ENCODE assay signal across 8 cellular contexts in genomic region chr12:5442251-5443006, GRCh38. TPM values are rescaled to one million over a fixed set of nuclear protein-coding genes. Genes with fewer than 3 reads are reported as not detected.
DNase-seq lines count a peak whose midpoint lies in the region; TF ChIP-seq lines count a peak whose summit lies in the region.

No MANE protein-coding gene starts in this region.

- no peak for TF ChIP-seq EP300 in sigmoid colon (IDR thresholded peaks at IDR 0.05)

- H3K4me3 ChIP-seq in AG04449 (ENCODE audit: low read depth, low read length) (no peak overlapping the region), HEK293 (ENCODE audit: low read depth, low read length) (no peak overlapping the region), Peyer's patch (no peak overlapping the region), sigmoid colon (no peak overlapping the region)

- TF ChIP-seq CTCF in AG04449 (IDR thresholded peaks at IDR 0.05; ENCODE audit: insufficient read depth, low read length, missing control alignments) (peak; percentile 58), HEK293 (tag by site-specific recombination; IDR thresholded peaks at IDR 0.05) (peak; percentile 54), Peyer's patch (IDR thresholded peaks at IDR 0.05) (peak in 4 of 6 experiments; percentile 28 to 87 (median 83)), sigmoid colon (IDR thresholded peaks at IDR 0.05) (peak; percentile 6 to 52 (median 48))

- H3K4me1 ChIP-seq in HEK293 (ENCODE audit: control insufficient read depth, insufficient read depth, low read length) (no peaks in the 10 kb centered on the region), Peyer's patch (no peaks in the 10 kb centered on the region), sigmoid colon (no peaks in the 10 kb centered on the region)

- TF ChIP-seq POLR2A in Peyer's patch (IDR thresholded peaks at IDR 0.05) (no peak), sigmoid colon (IDR thresholded peaks at IDR 0.05) (no peak)

- H3K36me3 ChIP-seq in HEK293 (ENCODE audit: control insufficient read depth in 2 of 2, insufficient read depth in 1 of 2, low read length in 2 of 2), result no peaks in the 10 kb centered on the region
- no peaks in the 10 kb centered on the region for H3K36me3 ChIP-seq in Peyer's patch
- no peaks in the 10 kb centered on the region for H3K36me3 ChIP-seq in sigmoid colon

- 60 to 66% methylated on average over 11 of the region's 11 CpGs for WGBS in sigmoid colon, 2 donors

- intact Hi-C loops in sigmoid colon (cut with DNase I), result loop anchor here (5.0 kb wide), 1 partner anchor 270 kb away; no protein-coding TSS in a partner anchor

- CTCF ChIA-PET in AG04449 (lab: Yijun Ruan, JAX) (interaction anchor here (0.6 to 8.4 kb wide), 15 partner anchors 8 to 409 kb away, joined by 3 to 72 read pairs (median 4); partner anchors contain the start of gene NTF3), HEK293 (lab: Yijun Ruan, JAX) (interaction anchor here (0.6 to 8.9 kb wide), 15 partner anchors 8 to 1606 kb away, joined by 3 to 90 read pairs (median 4); no protein-coding TSS in a partner anchor)

- POLR2A ChIA-PET in AG04449 (lab: Yijun Ruan, JAX), result no interaction called here
- POLR2A ChIA-PET in HEK293 (lab: Yijun Ruan, JAX), result interaction anchor here (3.0 kb wide), 1 partner anchor 10 kb away, joined by 20 read pairs; the partner anchor contains the start of gene NTF3

- H3K27me3 ChIP-seq in Peyer's patch, result no peaks in the 10 kb centered on the region
- H3K27me3 ChIP-seq in sigmoid colon, result peaks cover 0 to 25% (median 2%) of the 10 kb centered on the region in 3 donors

- H3K9me3 ChIP-seq in HEK293 (ENCODE audit: control insufficient read depth, insufficient read depth, low read depth, low read length) (no peaks in the 10 kb centered on the region), Peyer's patch (peaks cover 0 to 2% (median 0%) of the 10 kb centered on the region in 4 donors), sigmoid colon (no peaks in the 10 kb centered on the region)

- DNase-seq in AG04449 (ENCODE audit: low read depth, low spot score) (no peak), Peyer's patch (peak in 1 of 3 donors; percentile 59), fibroblast of the conjunctiva (ENCODE audit: low read depth) (peak; percentile 12), sigmoid colon (no peak), Kasumi-1 (lab: John Stamatoyannopoulos, UW) (no peak)
- no peak for DNase-seq in activated CD8-positive, alpha-beta memory T cell treated with anti-CD3 and anti-CD28 coated beads, Interleukin-2, amount 50 U/mL, for 48 hours
- no peak for DNase-seq in NK-92 treated with Interleukin-12 subunit alpha and Interleukin-12 subunit beta, amount 100 ng/mL, for 24 hours (lab: John Stamatoyannopoulos, UW)

- no peak overlapping the region for H3K27ac ChIP-seq in HEK293 (ENCODE audit: extremely low read depth, low read depth, low read length)
- no peak overlapping the region for H3K27ac ChIP-seq in Peyer's patch
- no peak overlapping the region for H3K27ac ChIP-seq in sigmoid colon

TF ChIP-seq in HEK293, 187 proteins besides CTCF, POLR2A, EP300 and RAD21:
- TF ChIP-seq ZNF223 (tag by site-specific recombination; IDR thresholded peaks at IDR 0.05) (no peak), ZNF654 (tag by site-specific recombination; IDR thresholded peaks at IDR 0.05; ENCODE audit: low read depth) (peak; percentile 77), ZBTB48 (tag by site-specific recombination; IDR thresholded peaks at IDR 0.05) (0 out of 2 replicates have a peak, but pooled peaks have one; percentile 24)

RNA-seq across cellular contexts. Expression of gene NTF3, which starts 10.5 kb away (rescaled TPM):
- total RNA-seq in Peyer's patch, result 1 to 10 TPM in 1 of 4 donors, not detected in 3; 1.4 TPM
- 1 to 10 TPM in 1 of 4 donors, under 1 TPM in 3; 0.71 to 1.8 (median 0.89) TPM for total RNA-seq in sigmoid colon
- 1 to 10 TPM in 1 of 3 donors, not detected in 2; 1.1 TPM for polyA plus RNA-seq in sigmoid colon
